ENCODE assay signal across 20 cellular contexts in the genomic region with DNA sequence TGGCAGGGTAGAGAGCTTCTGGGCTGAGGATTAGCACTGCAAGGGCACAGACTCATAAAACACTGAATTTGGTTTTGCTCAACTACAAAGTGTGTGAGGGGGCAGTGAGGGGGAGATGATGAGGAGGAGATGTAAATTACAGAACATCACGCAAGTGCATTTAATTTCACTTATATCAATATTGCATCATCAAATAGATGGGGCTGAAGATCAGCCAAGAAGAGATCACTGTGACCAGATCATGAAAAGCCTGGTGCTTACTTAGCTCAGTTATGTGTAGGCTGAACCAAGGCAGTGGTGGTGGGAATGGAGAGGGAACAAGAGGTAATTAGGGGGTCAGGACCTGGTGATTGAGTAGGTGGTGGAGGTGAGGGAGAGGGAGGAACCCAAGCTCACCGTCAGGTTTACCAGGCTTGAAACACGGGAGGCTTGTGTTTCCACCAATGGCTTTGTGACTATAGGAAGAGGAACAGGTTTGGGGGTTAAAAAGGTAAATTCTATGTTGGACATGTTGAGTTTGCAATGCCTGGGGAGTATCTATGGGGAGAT.
"Had no signal": no experiment of that assay in that cellular context is flagged by ENCODE, and none has a peak within 500 bp of the region (broad histone marks: within the 10 kb centered on the region; RNA-seq: fewer than 3 reads in every experiment).

No MANE protein-coding gene starts in this region.

- H3K27me3 ChIP-seq: gastrocnemius medialis, tibial nerve had no signal

- FAIRE-seq: islet of Langerhans had no signal

- H3K27ac ChIP-seq: epithelial cell of prostate, skin epidermis, tibial nerve, VCaP had no signal

- H3K4me3 ChIP-seq: gastrocnemius medialis, lung, skin epidermis, tibial nerve had no signal

- H3K4me3 Mint-ChIP-seq: activated CD4-positive, alpha-beta memory T cell treated with anti-CD3 and anti-CD28 coated beads for 36 hours; activated CD4-positive, alpha-beta T cell treated with anti-CD3 and anti-CD28 coated beads for 36 hours; T-cell had no signal

- H3K9me3 ChIP-seq: gastrocnemius medialis, tibial nerve had no signal

- H3K27me3 Mint-ChIP-seq: T-cell had no signal

- H3K36me3 Mint-ChIP-seq: activated CD4-positive, alpha-beta memory T cell treated with anti-CD3 and anti-CD28 coated beads for 36 hours; T-cell had no signal

- H3K27ac Mint-ChIP-seq: activated CD4-positive, alpha-beta memory T cell treated with anti-CD3 and anti-CD28 coated beads for 36 hours; activated CD4-positive, alpha-beta T cell treated with anti-CD3 and anti-CD28 coated beads for 36 hours; T-cell had no signal

- ATAC-seq: activated CD4-positive, alpha-beta T cell treated with anti-CD3 and anti-CD28 coated beads for 36 hours; gastrocnemius medialis; left colon; T-cell had no signal

- H3K9me3 Mint-ChIP-seq: activated CD4-positive, alpha-beta memory T cell treated with anti-CD3 and anti-CD28 coated beads for 36 hours; T-cell had no signal

- DNase-seq: activated CD4-positive, alpha-beta memory T cell treated with anti-CD3 and anti-CD28 coated beads for 36 hours; activated CD4-positive, alpha-beta T cell treated with anti-CD3 and anti-CD28 coated beads for 36 hours; activated gamma-delta T cell treated with Interleukin-2 at 50 U/mL for 16 hours; activated T-cell treated with anti-CD3 and anti-CD28 coated beads, Interleukin-2, amount 50 U/mL, for 48 hours; aorta; effector memory CD4-positive, alpha-beta T cell; left colon; retina; stimulated activated CD4-positive, alpha-beta T cell treated with anti-CD3 and anti-CD28 coated beads, Interleukin-15, amount 100 ng/mL, for 24 hours; stimulated activated CD4-positive, alpha-beta T cell treated with anti-CD3 and anti-CD28 coated beads, Interleukin-4, amount 100 ng/mL, for 1 hour; stimulated activated naive CD4-positive, alpha-beta T cell; T-cell; T1000 had no signal

- H3K36me3 ChIP-seq: gastrocnemius medialis, tibial nerve had no signal
